ENCODE assay signal across 12 cellular contexts in genomic region chr18:77478619-77479018, GRCh38.
DNase-seq lines count a peak whose midpoint lies in the region; ATAC-seq, FAIRE-seq and TF ChIP-seq lines count a peak whose summit lies in the region.
"Had no signal": no experiment of that assay in that cellular context is flagged by ENCODE, and none has a peak within 500 bp of the region (broad histone marks: within the 10 kb centered on the region; RNA-seq: fewer than 3 reads in every experiment).

No MANE protein-coding gene starts in this region.

- H3K4me3 ChIP-seq in breast epithelium (no peak overlapping the region), A673 (ENCODE audit: low read depth, low read length, poor library complexity, severe bottlenecking) (no peak overlapping the region)
- H3K4me3 ChIP-seq: tibial artery had no signal

- H3K4me1 Mint-ChIP-seq in MCF 10A (ENCODE audit: insufficient read depth, unreplicated experiment) = peaks cover 18% of the 10 kb centered on the region

- H3K27me3 ChIP-seq in breast epithelium (no peaks in the 10 kb centered on the region), A673 (replicated peaks; ENCODE audit: insufficient read depth, low read depth, low read length, poor library complexity) (no peaks in the 10 kb centered on the region)
- H3K27me3 ChIP-seq: tibial artery had no signal

- H3K4me1 ChIP-seq in breast epithelium (no peaks in the 10 kb centered on the region), A673 (ENCODE audit: insufficient read depth, low read length, poor library complexity, severe bottlenecking) (no peaks in the 10 kb centered on the region)
- H3K4me1 ChIP-seq: tibial artery had no signal

- peak overlapping the region; percentile 17 for H3K27ac Mint-ChIP-seq in MCF 10A (ENCODE audit: low read depth, unreplicated experiment)
- H3K27ac Mint-ChIP-seq: memory B cell, T-helper 17 cell had no signal

- DNase-seq in MCF 10A (ENCODE audit: unreplicated experiment) (peak; percentile 53), breast epithelium (ENCODE audit: low spot score in 2 of 2) (no peak), SKM-1 treated with dmso at 0.1 percent for 144 hours (lab: John Stamatoyannopoulos, UW; ENCODE audit: unreplicated experiment) (peak; percentile 45), left lobe of liver (ENCODE audit: low spot score) (no peak), GM12892 (ENCODE audit: insufficient read length) (no peak), A673 (ENCODE audit: low spot score) (no peak)
- DNase-seq in activated CD4-positive, alpha-beta T cell treated with anti-CD3 and anti-CD28 coated beads, Interleukin-2, amount 50 U/mL, for 48 hours = no peak
- DNase-seq: KG1, T-helper 17 cell had no signal

- TF ChIP-seq POLR2A in breast epithelium (IDR thresholded peaks at IDR 0.05) (no peak), GM12892 (IDR thresholded peaks at IDR 0.05; ENCODE audit: low read depth, low read length) (no peak)

- H3K27ac ChIP-seq in breast epithelium (no peak overlapping the region), A673 (ENCODE audit: low read depth, low read length, poor library complexity, severe bottlenecking) (no peak overlapping the region)
- H3K27ac ChIP-seq: tibial artery had no signal

- peak; percentile 69 for ATAC-seq in left lobe of liver
- ATAC-seq in HG02852 (IDR thresholded peaks at IDR 0.05; ENCODE audit: unreplicated experiment) = no peak
- ATAC-seq: T-helper 17 cell had no signal

- CTCF ChIA-PET in MCF 10A (lab: Yijun Ruan, JAX) (interaction anchor here (0.5 to 0.8 kb wide), 2 partner anchors 41 to 49 kb away, joined by 3 read pairs; no protein-coding TSS in a partner anchor), A673 (lab: Charles Lee) (no interaction called here)

- H3K36me3 ChIP-seq in breast epithelium (no peaks in the 10 kb centered on the region), A673 (ENCODE audit: insufficient read depth, low read length, poor library complexity, severe bottlenecking) (no peaks in the 10 kb centered on the region)
- H3K36me3 ChIP-seq: tibial artery had no signal

- H3K27me3 Mint-ChIP-seq in MCF 10A (ENCODE audit: insufficient read depth, unreplicated experiment) = no peaks in the 10 kb centered on the region

- no peaks in the 10 kb centered on the region for H3K36me3 Mint-ChIP-seq in MCF 10A (ENCODE audit: insufficient read depth, unreplicated experiment)
- H3K36me3 Mint-ChIP-seq: memory B cell had no signal

- BruUV-seq in MCF 10A (replicated peaks; lab: Mats Ljungman, UMichigan) (no TSS peak), A673 (replicated peaks; lab: Mats Ljungman, UMichigan) (no TSS peak)

- peak overlapping the region; percentile 11 for H3K4me3 Mint-ChIP-seq in MCF 10A (ENCODE audit: unreplicated experiment)
- H3K4me3 Mint-ChIP-seq: memory B cell, T-helper 17 cell had no signal

- POLR2A ChIA-PET in MCF 10A (lab: Yijun Ruan, JAX) (interaction anchor here (0.7 kb wide), 1 partner anchor 1636 kb away, joined by 3 read pairs; no protein-coding TSS in a partner anchor), A673 (lab: Charles Lee; ENCODE audit: low non-redundant PET) (no interaction called here)

- FAIRE-seq in GM12892 (lab: Jason Lieb, UNC) = no peak

- TF ChIP-seq CTCF in MCF 10A (IDR thresholded peaks at IDR 0.05; ENCODE audit: unreplicated experiment) (peak; percentile 34), breast epithelium (IDR thresholded peaks at IDR 0.05) (no peak), A673 (conservative IDR thresholded peaks at IDR 0.05; ENCODE audit: low read depth, low read length) (no peak)

- H3K9me3 Mint-ChIP-seq in MCF 10A (ENCODE audit: unreplicated experiment) = peaks cover 22% of the 10 kb centered on the region

- H3K9me3 ChIP-seq in breast epithelium = no peaks in the 10 kb centered on the region
- H3K9me3 ChIP-seq in A673 (ENCODE audit: low read depth, low read length, poor library complexity, severe bottlenecking) = peaks cover 11% of the 10 kb centered on the region
- H3K9me3 ChIP-seq: tibial artery had no signal

- intact Hi-C loops in MCF 10A (cut with micrococcal nuclease) (loop anchor here (10.0 kb wide), 2 partner anchors 116 to 474 kb away; no protein-coding TSS in a partner anchor), breast epithelium (cut with DNase I; ENCODE audit: low total_unique reads) (no loop called here), A673 (cut with micrococcal nuclease; ENCODE audit: unreplicated experiment) (no loop called here)

Comparison
In these comparisons a context has a peak if more than half of its experiments do, and no peak if none do; other contexts are left out.
1. DNase-seq: peak in MCF 10A (single experiment) and SKM-1 treated with dmso at 0.1 percent for 144 hours (single experiment); none in breast epithelium (0 of 2), left lobe of liver (single experiment), GM12892 (single experiment), activated CD4-positive, alpha-beta T cell treated with anti-CD3 and anti-CD28 coated beads, Interleukin-2, amount 50 U/mL, for 48 hours (0 of 2) and A673 (single experiment).